15 cellular contexts compared by ENCODE assay signal in genomic region chr10:29465384-29465783, GRCh38.
DNase-seq lines count a peak whose midpoint lies in the region; TF ChIP-seq lines count a peak whose summit lies in the region.
"Had no signal": no experiment of that assay in that cellular context is flagged by ENCODE, and none has a peak within 500 bp of the region (broad histone marks: within the 10 kb centered on the region; RNA-seq: fewer than 3 reads in every experiment).

No MANE protein-coding gene starts in this region.

- no peak for TF ChIP-seq POLR2A in testis (IDR thresholded peaks at IDR 0.05)
- no peak for TF ChIP-seq POLR2A in prostate gland (IDR thresholded peaks at IDR 0.05)

- no peaks in the 10 kb centered on the region for H3K27me3 ChIP-seq in cardiac muscle cell
- H3K27me3 ChIP-seq in WERI-Rb-1 (ENCODE audit: insufficient read depth, low read depth, severe bottlenecking): no peaks in the 10 kb centered on the region
- no peaks in the 10 kb centered on the region for H3K27me3 ChIP-seq in testis
- H3K27me3 ChIP-seq in prostate gland (replicated peaks; ENCODE audit: insufficient read depth): no peaks in the 10 kb centered on the region
- H3K27me3 ChIP-seq: neutrophil, upper lobe of left lung had no signal

- H3K9me3 ChIP-seq in cardiac muscle cell (ENCODE audit: low read depth): no peaks in the 10 kb centered on the region
- H3K9me3 ChIP-seq in WERI-Rb-1 (ENCODE audit: severe bottlenecking): no peaks in the 10 kb centered on the region
- H3K9me3 ChIP-seq in testis: no peaks in the 10 kb centered on the region
- H3K9me3 ChIP-seq in prostate gland: no peaks in the 10 kb centered on the region

- intact Hi-C loops in cardiac septum (cut with DNase I) (no loop called here), testis (cut with DNase I; ENCODE audit: low total_unique reads) (no loop called here), prostate gland (cut with DNase I) (no loop called here)

- H3K4me3 ChIP-seq in cardiac muscle cell (no peak overlapping the region), WERI-Rb-1 (ENCODE audit: low read depth, low read length) (no peak overlapping the region), foreskin fibroblast (ENCODE audit: low read depth in 1 of 2, low read length in 2 of 2) (no peak overlapping the region), testis (no peak overlapping the region), prostate gland (no peak overlapping the region)
- H3K4me3 ChIP-seq: SK-N-MC, upper lobe of left lung had no signal

- no peak for DNase-seq in cardiac muscle cell (ENCODE audit: low read depth in 1 of 2, low spot score in 1 of 2)
- DNase-seq in cardiac septum (ENCODE audit: low spot score): no peak
- DNase-seq in WERI-Rb-1: no peak
- no peak for DNase-seq in foreskin fibroblast
- DNase-seq in testis: no peak
- no peak for DNase-seq in iPS-NIHi7 (ENCODE audit: extremely low spot score)
- DNase-seq in nucleus accumbens (lab: John Stamatoyannopoulos, UW): no peak
- no peak for DNase-seq in prostate gland (ENCODE audit: low spot score)
- DNase-seq: activated CD4-positive, CD25-positive, alpha-beta regulatory T cell treated with anti-CD3 and anti-CD28 coated beads, Interleukin-2, amount 50 U/mL, for 72 hours; dermis blood vessel endothelial cell; DMS153; NCI-H187; upper lobe of left lung had no signal

- H3K36me3 ChIP-seq in cardiac muscle cell: peaks cover 98% of the 10 kb centered on the region
- no peaks in the 10 kb centered on the region for H3K36me3 ChIP-seq in WERI-Rb-1
- no peaks in the 10 kb centered on the region for H3K36me3 ChIP-seq in testis (ENCODE audit: low read depth, missing control alignments)
- H3K36me3 ChIP-seq in prostate gland: peaks cover 0 to 5% of the 10 kb centered on the region in 2 donors

- 64 to 72% methylated on average over 8 of the region's 8 CpGs for WGBS in testis, 2 donors
- 90% methylated on average over 8 of the region's 8 CpGs for WGBS in prostate gland

- TF ChIP-seq CTCF in cardiac muscle cell (IDR thresholded peaks at IDR 0.05; ENCODE audit: low read depth, low read length): peak; percentile 32
- peak; percentile 40; the same call in 1 of the 2 replicates for TF ChIP-seq CTCF in WERI-Rb-1 (IDR thresholded peaks at IDR 0.05; ENCODE audit: low read depth, low read length)
- TF ChIP-seq CTCF in foreskin fibroblast (IDR thresholded peaks at IDR 0.05; ENCODE audit: low read depth, low read length): peak; percentile 16
- peak in 1 of 3 experiments; percentile 12 for TF ChIP-seq CTCF in testis (IDR thresholded peaks at IDR 0.05)
- TF ChIP-seq CTCF in prostate gland (IDR thresholded peaks at IDR 0.05): no peak

- H3K27ac ChIP-seq in cardiac muscle cell (peak overlapping the region; percentile 65), WERI-Rb-1 (no peak overlapping the region), testis (peak overlapping the region; percentile 2 to 19), prostate gland (no peak overlapping the region)
- H3K27ac ChIP-seq: neutrophil, SK-N-MC, upper lobe of left lung had no signal

- H3K4me1 ChIP-seq in cardiac muscle cell (ENCODE audit: low read depth) (no peaks in the 10 kb centered on the region), testis (peaks cover 33% of the 10 kb centered on the region), prostate gland (replicated peaks) (no peaks in the 10 kb centered on the region)
- H3K4me1 ChIP-seq: upper lobe of left lung had no signal

Comparison
In these comparisons a context has a peak if more than half of its experiments do, and no peak if none do; other contexts are left out.
1. H3K27ac ChIP-seq: peak in cardiac muscle cell (single experiment) and testis (2 of 2); none in WERI-Rb-1 (single experiment) and prostate gland (0 of 2).
2. CTCF ChIP-seq: peak in cardiac muscle cell (single experiment), WERI-Rb-1 (single experiment) and foreskin fibroblast (single experiment); none in prostate gland (0 of 4).